ENCODE assay signal across 22 cellular contexts in the genomic region with DNA sequence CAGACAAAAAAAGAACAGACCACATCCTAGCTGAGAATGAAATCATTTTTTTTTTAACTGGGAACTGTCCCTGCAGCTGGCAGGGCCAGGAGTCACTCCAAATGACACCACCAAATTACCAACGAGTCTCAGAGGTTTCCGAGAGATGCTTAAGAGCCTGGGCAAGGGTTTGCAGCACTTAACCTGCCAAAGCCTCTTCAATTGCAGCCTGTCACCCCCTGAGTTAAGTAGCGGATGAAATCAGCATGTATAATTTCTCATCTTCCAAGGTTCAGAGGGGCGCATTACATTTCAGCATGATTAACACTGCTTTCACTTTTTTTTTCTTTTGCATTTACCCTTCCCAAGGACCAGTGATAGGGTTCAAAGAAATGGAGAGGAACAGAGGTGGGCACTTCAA.
"Had no signal": no experiment of that assay in that cellular context is flagged by ENCODE, and none has a peak within 500 bp of the region (broad histone marks: within the 10 kb centered on the region; RNA-seq: fewer than 3 reads in every experiment).

No MANE protein-coding gene starts in this region.

- H3K4me3 ChIP-seq: Peyer's patch, SJCRH30 had no signal

- H3K36me3 Mint-ChIP-seq: activated CD4-positive, alpha-beta memory T cell treated with anti-CD3 and anti-CD28 coated beads for 36 hours; activated naive CD8-positive, alpha-beta T cell treated with anti-CD3 and anti-CD28 coated beads for 36 hours had no signal

- H3K9ac ChIP-seq: KMS-11, SK-N-SH had no signal

- H3K9me2 ChIP-seq: SK-N-SH had no signal

- H3K27me3 ChIP-seq: Peyer's patch, SJCRH30 had no signal

- H3K9me3 ChIP-seq: Peyer's patch, SJCRH30, SK-N-SH had no signal

- H3K4me2 ChIP-seq: KMS-11, SK-N-SH had no signal

- DNase-seq: activated CD4-positive, alpha-beta memory T cell treated with anti-CD3 and anti-CD28 coated beads for 36 hours; activated CD4-positive, alpha-beta T cell treated with anti-CD3 and anti-CD28 coated beads, Interleukin-2, amount 10 ng/mL, durations not matched to agents 7 days and 5 days; activated CD4-positive, CD25-positive, alpha-beta regulatory T cell; activated CD8-positive, alpha-beta memory T cell treated with anti-CD3 and anti-CD28 coated beads for 24 hours; activated gamma-delta T cell; activated naive CD4-positive, alpha-beta T cell treated with anti-CD3 and anti-CD28 coated beads for 36 hours; activated naive CD8-positive, alpha-beta T cell treated with anti-CD3 and anti-CD28 coated beads for 36 hours; activated T-cell treated with anti-CD3 and anti-CD28 coated beads, Interleukin-2, amount 50 U/mL, for 48 hours; cerebellar nuclear complex; NCI-H1092; NCI-H1436 treated with DMSO at 0.1 percent for 48 hours; NCI-H1930; NCI-H226; Peyer's patch; Right ventricle myocardium superior; SJCRH30; SK-N-SH; T-helper 1 cell had no signal

- H3K27ac Mint-ChIP-seq: activated CD4-positive, alpha-beta memory T cell treated with anti-CD3 and anti-CD28 coated beads for 36 hours; activated CD4-positive, alpha-beta T cell treated with anti-CD3 and anti-CD28 coated beads, Interleukin-2, amount 10 ng/mL, durations not matched to agents 7 days and 5 days; activated naive CD4-positive, alpha-beta T cell treated with anti-CD3 and anti-CD28 coated beads for 36 hours; activated naive CD8-positive, alpha-beta T cell treated with anti-CD3 and anti-CD28 coated beads for 36 hours; activated T-helper 17 cell treated with anti-CD3 and anti-CD28 coated beads, Interleukin-2, amount 50 U/mL, for 72 hours had no signal

- ATAC-seq: activated T-helper 17 cell treated with anti-CD3 and anti-CD28 coated beads, Interleukin-2, amount 50 U/mL, for 72 hours had no signal

- H3K4me3 Mint-ChIP-seq: activated CD4-positive, alpha-beta memory T cell treated with anti-CD3 and anti-CD28 coated beads for 36 hours; activated CD4-positive, alpha-beta T cell treated with anti-CD3 and anti-CD28 coated beads, Interleukin-2, amount 10 ng/mL, durations not matched to agents 7 days and 5 days; activated naive CD4-positive, alpha-beta T cell treated with anti-CD3 and anti-CD28 coated beads for 36 hours; activated naive CD8-positive, alpha-beta T cell treated with anti-CD3 and anti-CD28 coated beads for 36 hours; activated T-helper 17 cell treated with anti-CD3 and anti-CD28 coated beads, Interleukin-2, amount 50 U/mL, for 72 hours had no signal

- H3K36me3 ChIP-seq: Peyer's patch, SJCRH30 had no signal

- H3K27ac ChIP-seq: KMS-11, Peyer's patch, RWPE1, SJCRH30, VCaP had no signal

- H3K9me3 Mint-ChIP-seq: activated CD4-positive, alpha-beta memory T cell treated with anti-CD3 and anti-CD28 coated beads for 36 hours; activated CD4-positive, alpha-beta T cell treated with anti-CD3 and anti-CD28 coated beads, Interleukin-2, amount 10 ng/mL, durations not matched to agents 7 days and 5 days; activated naive CD4-positive, alpha-beta T cell treated with anti-CD3 and anti-CD28 coated beads for 36 hours; activated naive CD8-positive, alpha-beta T cell treated with anti-CD3 and anti-CD28 coated beads for 36 hours; activated T-helper 17 cell treated with anti-CD3 and anti-CD28 coated beads, Interleukin-2, amount 50 U/mL, for 72 hours had no signal

- H3K4me1 Mint-ChIP-seq: activated CD4-positive, alpha-beta T cell treated with anti-CD3 and anti-CD28 coated beads, Interleukin-2, amount 10 ng/mL, durations not matched to agents 7 days and 5 days; activated naive CD8-positive, alpha-beta T cell treated with anti-CD3 and anti-CD28 coated beads for 36 hours; activated T-helper 17 cell treated with anti-CD3 and anti-CD28 coated beads, Interleukin-2, amount 50 U/mL, for 72 hours had no signal

- H3K27me3 Mint-ChIP-seq: activated CD4-positive, alpha-beta T cell treated with anti-CD3 and anti-CD28 coated beads, Interleukin-2, amount 10 ng/mL, durations not matched to agents 7 days and 5 days had no signal

- H3K4me1 ChIP-seq: Peyer's patch, SJCRH30 had no signal
